ENCODE assay signal across 18 cellular contexts in the genomic region with DNA sequence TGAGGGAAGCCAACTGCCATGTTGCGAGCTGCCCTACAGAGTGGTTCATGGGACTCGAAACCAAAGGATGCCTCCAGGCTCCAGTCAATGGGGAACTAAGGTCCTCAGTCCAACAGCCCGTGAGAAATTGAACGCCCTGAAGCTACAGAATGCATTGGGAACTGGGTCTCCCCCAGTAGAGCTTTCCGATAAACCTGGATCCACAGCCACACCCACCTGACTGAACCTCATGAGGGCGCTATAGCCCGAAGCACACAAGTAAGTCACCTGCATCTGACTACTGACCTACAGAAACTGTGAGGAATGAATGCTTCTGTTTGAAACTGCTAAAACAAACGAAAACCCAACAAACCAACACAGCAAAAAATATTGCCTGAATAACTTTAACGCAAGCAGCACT.
DNase-seq lines count a peak whose midpoint lies in the region; ATAC-seq and TF ChIP-seq lines count a peak whose summit lies in the region.
"Had no signal": no experiment of that assay in that cellular context is flagged by ENCODE, and none has a peak within 500 bp of the region (broad histone marks: within the 10 kb centered on the region; RNA-seq: fewer than 3 reads in every experiment).

No MANE protein-coding gene starts in this region.

- TF ChIP-seq CTCF in 22Rv1 (IDR thresholded peaks at IDR 0.05) = peak; percentile 32; the same call in 1 of the 2 replicates

- no peak overlapping the region for H3K27ac Mint-ChIP-seq in stimulated activated naive B cell treated with anti-CD40 and anti-IgM and Interleukin-4, amounts not matched to agents 10 μg/mL and 1 μg/mL and 100 μg/mL, for 72 hours
- H3K27ac Mint-ChIP-seq: CD8-positive, alpha-beta T cell; HFFc6 had no signal

- in situ Hi-C loops in SK-MEL-5 (cut with HindIII; ENCODE audit: low pct_unique_long_range_greater_than_20kb, low sequenced_read_pairs) = no loop called here

- no peak overlapping the region for H3K4me3 Mint-ChIP-seq in stimulated activated naive B cell treated with anti-CD40 and anti-IgM and Interleukin-4, amounts not matched to agents 10 μg/mL and 1 μg/mL and 100 μg/mL, for 72 hours
- H3K4me3 Mint-ChIP-seq: CD8-positive, alpha-beta T cell; HFFc6 had no signal

- H3K36me3 ChIP-seq in H7 (replicated peaks; ENCODE audit: control insufficient read depth, insufficient read depth, low read length) = no peaks in the 10 kb centered on the region
- H3K36me3 ChIP-seq: BLaER1, SJSA1 had no signal

- no peaks in the 10 kb centered on the region for H3K27me3 Mint-ChIP-seq in stimulated activated naive B cell treated with anti-CD40 and anti-IgM and Interleukin-4, amounts not matched to agents 10 μg/mL and 1 μg/mL and 100 μg/mL, for 72 hours

- H3K27ac ChIP-seq in 22Rv1 = no peak overlapping the region
- H3K27ac ChIP-seq: BLaER1, SJSA1 had no signal

- no peaks in the 10 kb centered on the region for H3K4me1 Mint-ChIP-seq in stimulated activated naive B cell treated with anti-CD40 and anti-IgM and Interleukin-4, amounts not matched to agents 10 μg/mL and 1 μg/mL and 100 μg/mL, for 72 hours

- no peaks in the 10 kb centered on the region for H3K27me3 ChIP-seq in H7 (ENCODE audit: control insufficient read depth, insufficient read depth, low read length)
- H3K27me3 ChIP-seq: BLaER1, SJSA1 had no signal

- no peak overlapping the region for H3K4me3 ChIP-seq in H7 (ENCODE audit: insufficient read depth, low read depth, low read length)
- H3K4me3 ChIP-seq: BLaER1, K562, SJSA1 had no signal

- no peaks in the 10 kb centered on the region for H3K36me3 Mint-ChIP-seq in stimulated activated naive B cell treated with anti-CD40 and anti-IgM and Interleukin-4, amounts not matched to agents 10 μg/mL and 1 μg/mL and 100 μg/mL, for 72 hours
- H3K36me3 Mint-ChIP-seq: CD8-positive, alpha-beta T cell had no signal

- DNase-seq in H7 (peak; percentile 48), SK-MEL-5 (ENCODE audit: low read depth, low spot score) (peak; percentile 42), iPS-NIHi7 (ENCODE audit: extremely low spot score) (peak; percentile 71), NCI-H187 (lab: John Stamatoyannopoulos, UW) (no peak), NCI-H526 treated with DMSO at 0.1 percent for 48 hours (lab: John Stamatoyannopoulos, UW) (no peak)
- DNase-seq in stimulated activated naive B cell treated with anti-CD40 and anti-IgM and Interleukin-4, amounts not matched to agents 10 μg/mL and 1 μg/mL and 100 μg/mL, for 72 hours = no peak
- DNase-seq in activated naive CD4-positive, alpha-beta T cell treated with anti-CD3 and anti-CD28 coated beads, Interleukin-2, amount 50 U/mL, for 16 hours = no peak
- DNase-seq: CD8-positive, alpha-beta T cell; DMS79 treated with DMSO at 0.1 percent for 48 hours; GOT3; HFFc6; NCI-H1105 treated with DMSO at 0.1 percent for 48 hours; NCI-H1694; NCI-H510A treated with DMSO at 0.1 percent for 48 hours had no signal

- no peak for ATAC-seq in stimulated activated naive B cell treated with anti-CD40 and anti-IgM and Interleukin-4, amounts not matched to agents 10 μg/mL and 1 μg/mL and 100 μg/mL, for 72 hours (replicated peaks)
- ATAC-seq: CD8-positive, alpha-beta T cell; K562 had no signal

- H3K9me3 Mint-ChIP-seq in stimulated activated naive B cell treated with anti-CD40 and anti-IgM and Interleukin-4, amounts not matched to agents 10 μg/mL and 1 μg/mL and 100 μg/mL, for 72 hours = peaks cover 6 to 12% of the 10 kb centered on the region in 2 donors

Comparison
In these comparisons a context has a peak if more than half of its experiments do, and no peak if none do; other contexts are left out.
1. DNase-seq: peak in H7 (single experiment), SK-MEL-5 (single experiment) and iPS-NIHi7 (single experiment); none in NCI-H187 (0 of 2), NCI-H526 treated with DMSO at 0.1 percent for 48 hours (single experiment), stimulated activated naive B cell treated with anti-CD40 and anti-IgM and Interleukin-4, amounts not matched to agents 10 μg/mL and 1 μg/mL and 100 μg/mL, for 72 hours (single experiment) and activated naive CD4-positive, alpha-beta T cell treated with anti-CD3 and anti-CD28 coated beads, Interleukin-2, amount 50 U/mL, for 16 hours (single experiment).